Comparison of ENCODE assay signal across 4 cellular contexts in genomic region chr9:96934097-96934496, GRCh38. TPM values are rescaled to one million over a fixed set of nuclear protein-coding genes. Genes with fewer than 3 reads are reported as not detected.
"Had no signal": no experiment of that assay in that cellular context is flagged by ENCODE, and none has a peak within 500 bp of the region (broad histone marks: within the 10 kb centered on the region; RNA-seq: fewer than 3 reads in every experiment).

No MANE protein-coding gene starts in this region.

RNA-seq across cellular contexts. Expression of gene NUTM2G, which starts 5.5 kb away (rescaled TPM):
- total RNA-seq: HT-29, K562, Right ventricle myocardium superior, SJSA1 had no signal
